8 cellular contexts compared by ENCODE assay signal in the genomic region with DNA sequence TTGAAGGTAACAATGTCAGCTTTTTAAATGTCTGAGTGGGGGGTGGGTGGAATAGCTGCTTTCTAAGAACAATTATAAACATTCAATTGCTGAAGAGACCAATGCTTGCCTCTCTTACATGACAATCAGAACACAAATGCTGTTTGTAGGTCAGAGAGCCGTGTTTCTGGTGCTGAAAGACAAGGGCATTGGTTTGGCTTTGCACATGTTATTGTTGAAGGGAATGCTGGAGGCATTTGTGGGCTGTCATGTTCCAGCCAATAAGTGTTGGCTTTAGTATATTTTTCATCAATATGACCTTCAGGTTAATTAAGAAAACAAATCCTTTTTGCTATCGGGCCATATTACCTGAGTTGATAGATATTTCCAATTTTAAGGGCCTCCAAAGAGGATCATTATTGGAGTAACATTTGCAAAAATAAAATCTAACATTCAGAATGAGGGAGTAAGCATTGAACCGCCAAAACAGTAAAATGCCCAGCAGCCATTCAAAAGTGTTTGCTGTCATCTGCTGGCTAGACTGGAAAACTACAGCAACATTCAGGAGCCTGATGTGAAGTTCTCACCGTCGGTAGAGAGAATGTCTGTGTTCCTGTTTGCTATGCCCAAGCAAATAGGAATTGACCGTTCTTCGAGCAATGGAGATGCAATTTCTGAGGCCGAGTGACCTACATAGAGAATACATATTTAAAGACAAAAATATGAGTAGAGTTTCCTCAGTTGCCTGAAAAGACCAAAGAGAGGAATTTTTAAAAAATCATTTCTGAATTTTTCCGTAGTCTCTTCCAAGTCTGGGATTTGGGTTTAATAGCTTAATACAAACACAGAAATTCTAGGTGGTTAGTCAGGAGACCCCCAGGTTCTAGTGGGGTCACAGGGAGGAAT.
DNase-seq lines count a peak whose midpoint lies in the region; ATAC-seq and TF ChIP-seq lines count a peak whose summit lies in the region.

No MANE protein-coding gene starts in this region.

- TF ChIP-seq POLR2A in gastroesophageal sphincter (IDR thresholded peaks at IDR 0.05) = no peak

- ATAC-seq in gastroesophageal sphincter (no peak), GM18498 (IDR thresholded peaks at IDR 0.05; ENCODE audit: unreplicated experiment) (no peak), GM18517 (IDR thresholded peaks at IDR 0.05; ENCODE audit: unreplicated experiment) (no peak)

- H3K27ac ChIP-seq in gastroesophageal sphincter (no peak overlapping the region), parathyroid adenoma (no peak overlapping the region)

- H3K27me3 Mint-ChIP-seq in activated T-cell treated with anti-CD3 and anti-CD28 coated beads, Interleukin-2, amount 50 U/mL, for 24 hours = no peaks in the 10 kb centered on the region

- H3K9me3 ChIP-seq in gastroesophageal sphincter (no peaks in the 10 kb centered on the region), parathyroid adenoma (ENCODE audit: control insufficient read depth, low read length) (no peaks in the 10 kb centered on the region)

- H3K36me3 ChIP-seq in gastroesophageal sphincter = no peaks in the 10 kb centered on the region
- no peaks in the 10 kb centered on the region for H3K36me3 ChIP-seq in parathyroid adenoma (ENCODE audit: control insufficient read depth, insufficient read depth, low read length)

- no peak for TF ChIP-seq EP300 in gastroesophageal sphincter (IDR thresholded peaks at IDR 0.05)

- H3K4me1 ChIP-seq in gastroesophageal sphincter (peaks cover 0 to 14% (median 0%) of the 10 kb centered on the region in 3 donors), parathyroid adenoma (no peaks in the 10 kb centered on the region)

- no peak overlapping the region for H3K4me2 ChIP-seq in parathyroid adenoma (ENCODE audit: low read length)

- no peaks in the 10 kb centered on the region for H3K9me3 Mint-ChIP-seq in activated T-cell treated with anti-CD3 and anti-CD28 coated beads, Interleukin-2, amount 50 U/mL, for 24 hours

- H3K27me3 ChIP-seq in gastroesophageal sphincter (peaks cover 52% of the 10 kb centered on the region), parathyroid adenoma (ENCODE audit: control insufficient read depth, insufficient read depth, low read length) (no peaks in the 10 kb centered on the region)

- H2AFZ ChIP-seq in parathyroid adenoma = no peak overlapping the region

- WGBS in gastroesophageal sphincter (ENCODE audit: low coverage in 1 of 2), 2 donors = 17 to 20% methylated on average over 9 of the region's 9 CpGs

- peaks cover 6% of the 10 kb centered on the region for H3K4me1 Mint-ChIP-seq in activated T-cell treated with anti-CD3 and anti-CD28 coated beads, Interleukin-2, amount 50 U/mL, for 24 hours (ENCODE audit: low read depth)

- no peak overlapping the region for H3K4me3 Mint-ChIP-seq in activated T-cell treated with anti-CD3 and anti-CD28 coated beads, Interleukin-2, amount 50 U/mL, for 24 hours

- H3K9ac ChIP-seq in parathyroid adenoma = no peak overlapping the region

- in situ Hi-C loops in Caki2 (cut with HindIII; ENCODE audit: low pct_unique_long_range_greater_than_20kb, low sequenced_read_pairs) = no loop called here

- H3K79me2 ChIP-seq in parathyroid adenoma = no peaks in the 10 kb centered on the region

- TF ChIP-seq CTCF in gastroesophageal sphincter (IDR thresholded peaks at IDR 0.05) (peak; percentile 19 to 80 (median 62)), parathyroid adenoma (IDR thresholded peaks at IDR 0.05) (peak; percentile 72)

- DNase-seq in Caki2 (ENCODE audit: low read depth) = peak; percentile 53
- peak; percentile 53 for DNase-seq in H4 (ENCODE audit: low spot score)
- DNase-seq in NCI-H460 (ENCODE audit: extremely low read depth, low read depth) = peak; percentile 46
- no peak for DNase-seq in activated T-cell treated with anti-CD3 and anti-CD28 coated beads, Interleukin-2, amount 50 U/mL, for 24 hours

- H3K4me3 ChIP-seq in gastroesophageal sphincter (no peak overlapping the region), parathyroid adenoma (ENCODE audit: low read depth, low read length) (no peak overlapping the region)

- H3K27ac Mint-ChIP-seq in activated T-cell treated with anti-CD3 and anti-CD28 coated beads, Interleukin-2, amount 50 U/mL, for 24 hours = peak overlapping the region; percentile 66

- peaks cover 78% of the 10 kb centered on the region for H3K36me3 Mint-ChIP-seq in activated T-cell treated with anti-CD3 and anti-CD28 coated beads, Interleukin-2, amount 50 U/mL, for 24 hours (ENCODE audit: low read depth)
